11 cellular contexts compared by ENCODE assay signal in the genomic region with DNA sequence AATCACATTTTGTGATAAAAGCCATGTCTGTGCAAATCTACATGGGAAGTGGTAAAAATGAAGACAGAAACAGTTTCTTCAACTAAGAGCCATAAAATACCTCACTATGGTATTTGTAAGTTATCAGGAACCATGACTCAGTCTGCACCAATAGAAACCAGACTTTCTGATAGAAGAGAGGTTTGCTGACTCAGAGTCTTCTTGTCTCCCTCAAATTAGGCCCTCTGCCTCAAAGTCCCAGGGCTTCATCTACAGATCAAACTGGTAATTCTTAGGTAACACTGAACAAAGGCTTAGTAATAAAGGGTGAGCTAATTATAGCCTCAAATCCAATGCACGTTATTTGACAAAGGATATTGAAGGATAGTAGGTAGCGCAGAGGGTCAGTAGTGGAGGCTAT. TPM values are rescaled to one million over a fixed set of nuclear protein-coding genes. Genes with fewer than 3 reads are reported as not detected.
DNase-seq lines count a peak whose midpoint lies in the region; ATAC-seq and TF ChIP-seq lines count a peak whose summit lies in the region.
"Had no signal": no experiment of that assay in that cellular context is flagged by ENCODE, and none has a peak within 500 bp of the region (broad histone marks: within the 10 kb centered on the region; RNA-seq: fewer than 3 reads in every experiment).

No MANE protein-coding gene starts in this region.

- TF ChIP-seq CTCF in omental fat pad (IDR thresholded peaks at IDR 0.05): no peak

- ATAC-seq in activated CD4-positive, alpha-beta T cell treated with anti-CD3 and anti-CD28 coated beads for 36 hours: peak; percentile 92
- ATAC-seq in HG02571 (IDR thresholded peaks at IDR 0.05; ENCODE audit: unreplicated experiment) (no peak), omental fat pad (ENCODE audit: low FRiP score) (no peak)

- CTCF ChIA-PET in activated CD4-positive, alpha-beta T cell treated with anti-CD3 and anti-CD28 coated beads for 36 hours (lab: Charles Lee): interaction anchor here (0.7 to 4.7 kb wide), 6 partner anchors 17 to 279 kb away, joined by 3 to 17 read pairs (median 3); no protein-coding TSS in a partner anchor

- no peaks in the 10 kb centered on the region for H3K36me3 Mint-ChIP-seq in activated CD4-positive, alpha-beta T cell treated with anti-CD3 and anti-CD28 coated beads for 36 hours (ENCODE audit: low read depth)
- no peaks in the 10 kb centered on the region for H3K36me3 Mint-ChIP-seq in activated CD4-positive, alpha-beta T cell treated with anti-CD3 and anti-CD28 coated beads, Interleukin-2, amount 10 ng/mL, durations not matched to agents 24 days and 14 days (ENCODE audit: low read depth)

- peak; percentile 12 for DNase-seq in activated CD4-positive, alpha-beta T cell treated with anti-CD3 and anti-CD28 coated beads for 36 hours
- DNase-seq in activated CD4-positive, alpha-beta T cell treated with anti-CD3 and anti-CD28 coated beads, Interleukin-2, amount 10 ng/mL, durations not matched to agents 24 days and 14 days: no peak
- DNase-seq in NCI-H226 (peak; percentile 61), epithelial cell of prostate (ENCODE audit: low read depth, low spot score) (peak; percentile 49), skeletal muscle cell (ENCODE audit: low read depth) (peak; percentile 39), omental fat pad (ENCODE audit: low spot score) (no peak), GF-D8 (lab: John Stamatoyannopoulos, UW) (no peak)
- DNase-seq: ACHN; NCI-H1105 treated with DMSO at 0.1 percent for 48 hours; stimulated activated CD4-positive, alpha-beta T cell treated with anti-CD3 and anti-CD28 coated beads, Interleukin-2, amount 100 ng/mL, for 48 hours had no signal

- H3K27ac ChIP-seq in epithelial cell of prostate: no peak overlapping the region

- H3K4me3 Mint-ChIP-seq in activated CD4-positive, alpha-beta T cell treated with anti-CD3 and anti-CD28 coated beads for 36 hours: no peak overlapping the region
- no peak overlapping the region for H3K4me3 Mint-ChIP-seq in activated CD4-positive, alpha-beta T cell treated with anti-CD3 and anti-CD28 coated beads, Interleukin-2, amount 10 ng/mL, durations not matched to agents 24 days and 14 days

- no peaks in the 10 kb centered on the region for H3K27me3 Mint-ChIP-seq in activated CD4-positive, alpha-beta T cell treated with anti-CD3 and anti-CD28 coated beads for 36 hours
- H3K27me3 Mint-ChIP-seq in activated CD4-positive, alpha-beta T cell treated with anti-CD3 and anti-CD28 coated beads, Interleukin-2, amount 10 ng/mL, durations not matched to agents 24 days and 14 days: peaks cover 4% of the 10 kb centered on the region

- H3K9me3 Mint-ChIP-seq in activated CD4-positive, alpha-beta T cell treated with anti-CD3 and anti-CD28 coated beads for 36 hours (ENCODE audit: low read depth): no peaks in the 10 kb centered on the region
- H3K9me3 Mint-ChIP-seq in activated CD4-positive, alpha-beta T cell treated with anti-CD3 and anti-CD28 coated beads, Interleukin-2, amount 10 ng/mL, durations not matched to agents 24 days and 14 days: no peaks in the 10 kb centered on the region

- no peak overlapping the region for H3K4me3 ChIP-seq in skeletal muscle cell (ENCODE audit: low read depth, low read length)

- peaks cover 18% of the 10 kb centered on the region for H3K4me1 Mint-ChIP-seq in activated CD4-positive, alpha-beta T cell treated with anti-CD3 and anti-CD28 coated beads for 36 hours
- H3K4me1 Mint-ChIP-seq in activated CD4-positive, alpha-beta T cell treated with anti-CD3 and anti-CD28 coated beads, Interleukin-2, amount 10 ng/mL, durations not matched to agents 24 days and 14 days: peaks cover 2% of the 10 kb centered on the region

- intact Hi-C loops in activated CD4-positive, alpha-beta T cell treated with anti-CD3 and anti-CD28 coated beads for 36 hours (cut with DNase I, micrococcal nuclease): no loop called here
- intact Hi-C loops in activated CD4-positive, alpha-beta T cell treated with anti-CD3 and anti-CD28 coated beads, Interleukin-2, amount 10 ng/mL, durations not matched to agents 24 days and 14 days (cut with micrococcal nuclease): loop anchor here (2.0 kb wide), 1 partner anchor 28 kb away; no protein-coding TSS in a partner anchor

- POLR2A ChIA-PET in activated CD4-positive, alpha-beta T cell treated with anti-CD3 and anti-CD28 coated beads for 36 hours (lab: Charles Lee): no interaction called here

- no peak overlapping the region for H3K27ac Mint-ChIP-seq in activated CD4-positive, alpha-beta T cell treated with anti-CD3 and anti-CD28 coated beads for 36 hours
- no peak overlapping the region for H3K27ac Mint-ChIP-seq in activated CD4-positive, alpha-beta T cell treated with anti-CD3 and anti-CD28 coated beads, Interleukin-2, amount 10 ng/mL, durations not matched to agents 24 days and 14 days

RNA-seq across cellular contexts. Expression of a gene that starts 30.9 kb away (rescaled TPM):
- total RNA-seq in activated CD4-positive, alpha-beta T cell treated with anti-CD3 and anti-CD28 coated beads for 36 hours: 10 to 100 TPM; 10.3 to 12.3 TPM
- 10.0 and 11.8 TPM in 2 replicates for total RNA-seq in activated CD4-positive, alpha-beta T cell treated with anti-CD3 and anti-CD28 coated beads, Interleukin-2, amount 10 ng/mL, durations not matched to agents 24 days and 14 days
- total RNA-seq in omental fat pad: 1 to 10 TPM; 1.9 to 8.0 (median 3.9) TPM

Comparison
In these comparisons a context has a peak if more than half of its experiments do, and no peak if none do; other contexts are left out.
1. DNase-seq: peak in activated CD4-positive, alpha-beta T cell treated with anti-CD3 and anti-CD28 coated beads for 36 hours (single experiment), NCI-H226 (single experiment), epithelial cell of prostate (single experiment) and skeletal muscle cell (single experiment); none in activated CD4-positive, alpha-beta T cell treated with anti-CD3 and anti-CD28 coated beads, Interleukin-2, amount 10 ng/mL, durations not matched to agents 24 days and 14 days (single experiment), omental fat pad (single experiment) and GF-D8 (single experiment).